In genomic region chr9:89463986-89464901, GRCh38 we compare ENCODE assay signal across 8 cellular contexts. TPM values are rescaled to one million over a fixed set of nuclear protein-coding genes. Genes with fewer than 3 reads are reported as not detected.
A peak's percentile ranks its signal among the peaks of the same experiment; 100 is the strongest.
DNase-seq lines count a peak whose midpoint lies in the region; ATAC-seq lines count a peak whose summit lies in the region.

No MANE protein-coding gene starts in this region.

- peak; percentile 66 to 80 for DNase-seq in activated CD4-positive, alpha-beta T cell treated with anti-CD3 and anti-CD28 coated beads for 24 hours (ENCODE audit: low read depth in 2 of 2)
- peak; percentile 78 for DNase-seq in stimulated activated CD8-positive, alpha-beta memory T cell treated with anti-CD3 and anti-CD28 coated beads, Interleukin-4, amount 100 ng/mL, for 24 hours (ENCODE audit: low read depth)
- DNase-seq in HT-29 (ENCODE audit: low spot score) (no peak), SW480 (ENCODE audit: low spot score) (no peak), DMS53 (lab: John Stamatoyannopoulos, UW) (no peak)

- ATAC-seq in GM19351 (IDR thresholded peaks at IDR 0.05; ENCODE audit: unreplicated experiment): peak; percentile 61
- peak; percentile 45 for ATAC-seq in HG03432 (IDR thresholded peaks at IDR 0.05; ENCODE audit: unreplicated experiment)
- ATAC-seq in esophagus mucosa: peak; percentile 56

RNA-seq across cellular contexts. Expression of gene SEMA4D, which starts 33.7 kb away (rescaled TPM):
- total RNA-seq in esophagus mucosa: 30.4 TPM
- 13.2 and 18.5 TPM in 2 replicates for total RNA-seq in HT-29 (2014; rRNA removed; shearing (Covaris generic))

Comparison
In these comparisons a context has a peak if more than half of its experiments do, and no peak if none do; other contexts are left out.
1. DNase-seq: peak in activated CD4-positive, alpha-beta T cell treated with anti-CD3 and anti-CD28 coated beads for 24 hours (2 of 2) and stimulated activated CD8-positive, alpha-beta memory T cell treated with anti-CD3 and anti-CD28 coated beads, Interleukin-4, amount 100 ng/mL, for 24 hours (single experiment); none in HT-29 (single experiment), SW480 (single experiment) and DMS53 (single experiment).
2. Peak in every context shown above with its lines, with median percentiles within 50 percentile points of each other: ATAC-seq.